In the genomic region with DNA sequence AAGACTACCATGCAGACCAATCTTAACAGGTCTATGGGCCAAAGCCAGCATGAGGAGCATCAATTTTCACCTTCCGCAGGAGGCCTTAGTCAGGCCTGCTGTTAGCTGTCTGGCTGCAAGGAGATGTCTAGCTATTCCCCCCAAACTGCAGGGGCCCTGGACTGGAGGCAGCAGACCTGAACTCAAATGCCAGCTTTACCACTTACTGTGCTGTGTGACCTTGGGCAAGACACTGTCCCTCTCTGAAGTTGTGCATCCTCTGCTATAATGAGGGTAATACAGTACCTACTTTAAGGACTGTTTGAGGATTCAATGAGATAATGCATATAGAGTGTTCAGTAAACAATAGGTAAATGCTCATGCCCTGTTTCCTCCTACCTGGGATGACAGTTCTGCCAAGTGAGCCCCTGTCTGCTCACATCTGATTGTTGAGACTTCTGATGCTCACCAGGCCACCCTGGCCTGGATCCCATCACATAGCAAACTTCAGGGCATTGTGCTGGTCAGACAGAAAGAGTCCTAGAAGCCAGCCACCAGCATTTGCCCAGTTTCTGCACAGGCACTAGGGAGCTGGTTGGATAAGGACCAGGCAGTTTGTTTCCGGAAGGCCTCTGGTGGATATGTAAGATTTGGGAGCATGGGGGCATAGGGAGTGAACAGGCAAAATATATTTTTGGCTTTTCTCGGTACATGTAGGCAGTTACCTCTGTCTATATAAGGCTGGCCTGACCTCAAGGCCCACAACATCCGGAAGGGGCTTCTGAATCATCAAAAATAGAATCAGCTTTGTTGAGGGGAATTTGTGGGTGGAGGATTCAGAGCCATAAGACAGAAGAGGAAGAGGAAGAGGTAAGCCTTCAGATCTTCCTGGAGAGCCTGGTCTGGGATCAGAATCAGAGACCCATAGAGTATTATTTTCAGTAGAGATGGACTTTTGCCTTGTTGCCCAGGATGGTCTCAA, we compare ENCODE assay signal across 9 cellular contexts. TPM values are rescaled to one million over a fixed set of nuclear protein-coding genes. Genes with fewer than 3 reads are reported as not detected.
DNase-seq lines count a peak whose midpoint lies in the region; ATAC-seq, FAIRE-seq and TF ChIP-seq lines count a peak whose summit lies in the region.
"Had no signal": no experiment of that assay in that cellular context is flagged by ENCODE, and none has a peak within 500 bp of the region (broad histone marks: within the 10 kb centered on the region; RNA-seq: fewer than 3 reads in every experiment).

No MANE protein-coding gene starts in this region.

- no peak for TF ChIP-seq POLR2A in heart left ventricle (IDR thresholded peaks at IDR 0.05)

- peak; percentile 52 for DNase-seq in NK-92 treated with Interleukin-12 subunit alpha and Interleukin-12 subunit beta, amount 100 ng/mL, for 24 hours (lab: John Stamatoyannopoulos, UW)
- DNase-seq in NK-92 (lab: John Stamatoyannopoulos, UW; ENCODE audit: unreplicated experiment): no peak
- no peak for DNase-seq in activated B cell treated with CpG ODN at 0.5 μM for 24 hours
- DNase-seq in stimulated activated CD4-positive, alpha-beta T cell treated with anti-CD3 and anti-CD28 coated beads, Interleukin-2, amount 100 ng/mL, for 48 hours: peak; percentile 17 to 21
- DNase-seq in H7: no peak
- no peak for DNase-seq in pancreas
- DNase-seq in heart left ventricle: no peak

- H3K4me1 ChIP-seq in pancreas (no peaks in the 10 kb centered on the region), heart left ventricle (peaks cover 0 to 19% (median 0%) of the 10 kb centered on the region in 12 donors)

- H3K36me3 Mint-ChIP-seq in activated B cell treated with CpG ODN at 0.5 μM for 24 hours (ENCODE audit: low read depth): no peaks in the 10 kb centered on the region

- no peaks in the 10 kb centered on the region for H3K27me3 ChIP-seq in H7 (ENCODE audit: control insufficient read depth, insufficient read depth, low read length)
- no peaks in the 10 kb centered on the region for H3K27me3 ChIP-seq in pancreas
- peaks cover 0 to 2% (median 0%) of the 10 kb centered on the region in 9 donors for H3K27me3 ChIP-seq in heart left ventricle

- no peaks in the 10 kb centered on the region for H3K27me3 Mint-ChIP-seq in activated B cell treated with CpG ODN at 0.5 μM for 24 hours

- WGBS in pancreas, 2 donors: 77 to 82% methylated on average over 4 of the region's 4 CpGs
- 64 to 69% (median 66%) methylated on average over 4 of the region's 4 CpGs for WGBS in heart left ventricle, 4 donors

- intact Hi-C loops in activated B cell treated with CpG ODN at 0.5 μM for 24 hours (cut with micrococcal nuclease): no loop called here
- intact Hi-C loops in pancreas (cut with DNase I): loop anchor here in 1 of 3 donors (10.0 kb wide), 1 partner anchor 132 kb away; a partner anchor contains a TSS
- intact Hi-C loops in heart left ventricle (cut with DNase I): no loop called here

- H3K9me3 Mint-ChIP-seq in activated B cell treated with CpG ODN at 0.5 μM for 24 hours: no peaks in the 10 kb centered on the region

- H3K9me3 ChIP-seq in pancreas (no peaks in the 10 kb centered on the region), heart left ventricle (no peaks in the 10 kb centered on the region)

- H3K36me3 ChIP-seq in H7 (replicated peaks; ENCODE audit: control insufficient read depth, insufficient read depth, low read length) (no peaks in the 10 kb centered on the region), pancreas (no peaks in the 10 kb centered on the region), heart left ventricle (no peaks in the 10 kb centered on the region)

- no peak overlapping the region for H3K27ac ChIP-seq in pancreas
- H3K27ac ChIP-seq in heart left ventricle: no peak overlapping the region
- H3K27ac ChIP-seq: 22Rv1 had no signal

- peak overlapping the region; percentile 19 for H3K27ac Mint-ChIP-seq in activated B cell treated with CpG ODN at 0.5 μM for 24 hours

- no peak for FAIRE-seq in pancreas (lab: Jason Lieb, UNC)

- TF ChIP-seq CTCF in activated B cell treated with CpG ODN at 0.5 μM for 24 hours (IDR thresholded peaks at IDR 0.05) (no peak), pancreas (IDR thresholded peaks at IDR 0.05) (no peak), heart left ventricle (IDR thresholded peaks at IDR 0.05) (no peak)

- POLR2A ChIA-PET in activated B cell treated with CpG ODN at 0.5 μM for 24 hours (lab: Charles Lee): interaction anchor here (1.2 kb wide), 1 partner anchor 146 kb away, joined by 3 read pairs; a partner anchor contains a TSS

- CTCF ChIA-PET in activated B cell treated with CpG ODN at 0.5 μM for 24 hours (lab: Charles Lee): no interaction called here

- peak; percentile 79 for ATAC-seq in HG03135 (IDR thresholded peaks at IDR 0.05; ENCODE audit: unreplicated experiment)
- peak; percentile 90 for ATAC-seq in activated B cell treated with CpG ODN at 0.5 μM for 24 hours (ENCODE audit: low read depth)
- no peak for ATAC-seq in pancreas
- no peak for ATAC-seq in heart left ventricle

- H3K4me1 Mint-ChIP-seq in activated B cell treated with CpG ODN at 0.5 μM for 24 hours: peaks cover 43% of the 10 kb centered on the region

- H3K4me3 ChIP-seq in H7 (ENCODE audit: insufficient read depth, low read depth, low read length) (no peak overlapping the region), pancreas (no peak overlapping the region), heart left ventricle (no peak overlapping the region)

- H3K4me3 Mint-ChIP-seq in activated B cell treated with CpG ODN at 0.5 μM for 24 hours: peak overlapping the region; percentile 26

RNA-seq across cellular contexts. Expression of a gene that starts 2.3 kb away (rescaled TPM):
- total RNA-seq in activated B cell treated with CpG ODN at 0.5 μM for 24 hours: not detected in 2 replicates
- total RNA-seq in H7 (2014; rRNA removed; shearing (Covaris generic)): not detected in 2 replicates
- total RNA-seq in pancreas: not detected
- polyA plus RNA-seq in pancreas: not detected
- not detected for total RNA-seq in heart left ventricle
- not detected for polyA plus RNA-seq in heart left ventricle

RNA-seq across cellular contexts. Expression of a gene that starts 39.4 kb away (rescaled TPM):
- total RNA-seq in activated B cell treated with CpG ODN at 0.5 μM for 24 hours (0.27 and 0.39 TPM in 2 replicates), pancreas (1 to 10 TPM; 2.6 to 7.8 (median 3.9) TPM), heart left ventricle (1 to 10 TPM in 6 of 9 donors, under 1 TPM in 3; 0.31 to 2.5 (median 1.3) TPM)
- total RNA-seq in H7 (2014; rRNA removed; shearing (Covaris generic)): 3.9 and 9.1 TPM in 2 replicates
- polyA plus RNA-seq in pancreas (10 to 100 TPM in 1 of 2 donors, 1 to 10 TPM in 1; 7.0 to 11.6 TPM), heart left ventricle (under 1 TPM; 0.78 to 0.95 TPM)

Comparison
In these comparisons a context has a peak if more than half of its experiments do, and no peak if none do; other contexts are left out.
1. DNase-seq: peak in NK-92 treated with Interleukin-12 subunit alpha and Interleukin-12 subunit beta, amount 100 ng/mL, for 24 hours (single experiment) and stimulated activated CD4-positive, alpha-beta T cell treated with anti-CD3 and anti-CD28 coated beads, Interleukin-2, amount 100 ng/mL, for 48 hours (2 of 2); none in NK-92 (single experiment), activated B cell treated with CpG ODN at 0.5 μM for 24 hours (single experiment), H7 (single experiment), pancreas (0 of 6) and heart left ventricle (0 of 5).
2. ATAC-seq: peak in HG03135 (single experiment) and activated B cell treated with CpG ODN at 0.5 μM for 24 hours (single experiment); none in pancreas (0 of 4) and heart left ventricle (0 of 4).